ENCODE assay signal across 2 cellular contexts in genomic region chr1:65269612-65270011, GRCh38.
TF ChIP-seq lines count a peak whose summit lies in the region.

No MANE protein-coding gene starts in this region.

TF ChIP-seq in HCT116, 20 proteins besides CTCF, POLR2A, EP300 and RAD21:
- TF ChIP-seq MAX (IDR thresholded peaks at IDR 0.05): no peak
- TF ChIP-seq EGR1 (IDR thresholded peaks at IDR 0.05; ENCODE audit: low read depth): no peak
- no peak for TF ChIP-seq YY1 (IDR thresholded peaks at IDR 0.05; ENCODE audit: extremely low read depth, insufficient replicate concordance, low read depth, low read length)
- no peak for TF ChIP-seq POLR2AphosphoS5 (IDR thresholded peaks at IDR 0.05; ENCODE audit: low read depth, low read length)
- no peak for TF ChIP-seq SRF (IDR thresholded peaks at IDR 0.05; ENCODE audit: low read depth)
- no peak for TF ChIP-seq REST (IDR thresholded peaks at IDR 0.05; ENCODE audit: low read depth)
- no peak for TF ChIP-seq ZNF274 (IDR thresholded peaks at IDR 0.05; ENCODE audit: low read depth, low read length)
- no peak for TF ChIP-seq JUND (IDR thresholded peaks at IDR 0.05)
- no peak for TF ChIP-seq SIN3A (IDR thresholded peaks at IDR 0.05; ENCODE audit: low read depth)
- no peak for TF ChIP-seq EZH2phosphoT487 (IDR thresholded peaks at IDR 0.05; ENCODE audit: borderline replicate concordance)
- no peak for TF ChIP-seq ELF1 (IDR thresholded peaks at IDR 0.05; ENCODE audit: borderline replicate concordance, low read depth)
- no peak for TF ChIP-seq FOSL1 (IDR thresholded peaks at IDR 0.05; ENCODE audit: low read depth)
- TF ChIP-seq CEBPB (IDR thresholded peaks at IDR 0.05; ENCODE audit: low read depth): no peak

TF ChIP-seq in K562, 482 proteins besides CTCF, POLR2A, EP300 and RAD21:
- TF ChIP-seq TEAD2 (tag; IDR thresholded peaks at IDR 0.05) (no peak), ZNF644 (tag; IDR thresholded peaks at IDR 0.05; ENCODE audit: low read depth) (no peak), RREB1 (CRISPR knock-in tag; IDR thresholded peaks at IDR 0.05) (no peak), GABPA (tag; conservative IDR thresholded peaks at IDR 0.05; ENCODE audit: low read depth) (no peak), ZNF407 (IDR thresholded peaks at IDR 0.05; ENCODE audit: low read depth) (no peak), POLR3A (IDR thresholded peaks at IDR 0.05; ENCODE audit: borderline replicate concordance, extremely low read depth, insufficient read depth, insufficient read length) (no peak), ZNF592 (IDR thresholded peaks at IDR 0.05) (no peak), THRA (IDR thresholded peaks at IDR 0.05) (no peak), HEY1 (CRISPR knock-in tag; IDR thresholded peaks at IDR 0.05; ENCODE audit: borderline replicate concordance) (no peak), CHD1 (IDR thresholded peaks at IDR 0.05; ENCODE audit: low read length) (no peak), HSF4 (CRISPR knock-in tag; IDR thresholded peaks at IDR 0.05; ENCODE audit: borderline replicate concordance) (no peak), CHD4 (IDR thresholded peaks at IDR 0.05; ENCODE audit: insufficient read depth, insufficient replicate concordance, low read depth, low read length, poor library complexity, severe bottlenecking) (no peak), ZNF165 (CRISPR knock-in tag; IDR thresholded peaks at IDR 0.05; ENCODE audit: borderline replicate concordance) (no peak), PKNOX1 (IDR thresholded peaks at IDR 0.05) (no peak), VEZF1 (CRISPR knock-in tag; IDR thresholded peaks at IDR 0.05) (no peak)
TF ChIP-seq in K562: peak in this region for 0.
